Comparison of ENCODE assay signal across 22 cellular contexts in genomic region chr3:162602619-162603018, GRCh38.
"Had no signal": no experiment of that assay in that cellular context is flagged by ENCODE, and none has a peak within 500 bp of the region (broad histone marks: within the 10 kb centered on the region; RNA-seq: fewer than 3 reads in every experiment).

No MANE protein-coding gene starts in this region.

- DNase-seq: activated CD4-positive, alpha-beta T cell treated with anti-CD3 and anti-CD28 coated beads, Interleukin-2, amount 10 ng/mL, durations not matched to agents 7 days and 5 days; activated CD4-positive, CD25-positive, alpha-beta regulatory T cell treated with anti-CD3 and anti-CD28 coated beads, Interleukin-2, amount 50 U/mL, for 72 hours; activated CD8-positive, alpha-beta T cell treated with anti-CD3 and anti-CD28 coated beads for 36 hours; activated gamma-delta T cell; activated naive CD4-positive, alpha-beta T cell treated with anti-CD3 and anti-CD28 coated beads, Interleukin-2, amount 50 U/mL, for 16 hours; activated naive CD8-positive, alpha-beta T cell treated with anti-CD3 and anti-CD28 coated beads, Interleukin-2, amount 50 U/mL, for 24 hours; aorta; dermis blood vessel endothelial cell; effector CD8-positive, alpha-beta T cell; erythroblast; foreskin melanocyte; glutamatergic neuron; hippocampal formation; spleen; stimulated activated CD4-positive, alpha-beta T cell treated with anti-CD3 and anti-CD28 coated beads, Interleukin-4, amount 100 ng/mL, for 1 hour; stimulated activated naive CD4-positive, alpha-beta T cell; upper lobe of left lung; WERI-Rb-1 had no signal

- FAIRE-seq: islet of Langerhans, TTC549 had no signal

- H3K4me3 ChIP-seq: prostate gland, spleen, thoracic aorta, upper lobe of left lung had no signal
